8 cellular contexts compared by ENCODE assay signal in the genomic region with DNA sequence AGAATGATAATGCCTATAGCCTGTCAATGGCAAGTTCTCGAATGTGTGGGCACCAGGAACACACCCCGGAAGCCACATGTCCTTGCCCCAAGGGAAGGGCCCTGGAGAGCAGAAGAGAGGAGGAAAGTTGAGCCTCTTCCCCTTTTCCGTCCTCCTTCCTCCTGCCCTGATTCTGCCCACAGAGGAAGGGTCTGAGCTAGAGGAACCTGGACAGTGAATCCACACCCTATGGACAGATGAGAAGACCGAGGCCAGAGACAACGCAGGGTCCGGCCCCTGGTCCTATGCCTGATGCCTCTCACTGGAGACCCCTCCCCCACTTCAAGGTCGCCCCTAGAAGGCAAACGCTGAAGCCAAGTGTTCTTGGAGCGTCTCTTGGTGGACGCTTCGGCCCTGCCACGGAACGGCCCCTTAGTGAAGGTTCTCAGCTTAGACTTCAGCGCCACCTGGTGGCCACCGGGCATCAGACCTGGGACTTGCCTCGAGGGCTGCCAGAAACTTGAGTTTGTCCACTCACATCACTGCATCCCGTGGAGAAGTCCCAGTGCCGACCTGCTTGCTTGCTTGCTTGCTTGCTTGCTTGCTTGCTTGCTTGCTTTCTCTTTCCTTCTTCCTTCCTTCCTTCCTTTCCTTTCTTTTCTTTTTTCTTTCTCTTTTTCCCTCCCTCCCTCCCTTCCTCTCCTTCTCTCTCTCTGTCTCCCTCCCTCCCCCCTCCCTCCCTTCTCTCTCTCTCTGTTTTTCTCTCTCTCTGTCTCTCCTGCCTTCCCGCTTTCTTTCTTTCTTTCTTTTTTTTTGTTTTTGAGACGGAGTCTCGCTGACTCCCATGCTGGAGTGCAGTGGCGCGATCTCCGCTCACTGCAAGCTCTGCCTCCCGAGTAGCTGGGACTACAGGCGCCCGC. TPM values are rescaled to one million over a fixed set of nuclear protein-coding genes. Genes with fewer than 3 reads are reported as not detected.
DNase-seq lines count a peak whose midpoint lies in the region; ATAC-seq and TF ChIP-seq lines count a peak whose summit lies in the region.

No MANE protein-coding gene starts in this region.

- peaks cover 0 to 5% of the 10 kb centered on the region in 2 experiments for H3K27me3 ChIP-seq in mesenchymal stem cell (ENCODE audit: control insufficient read depth in 1 of 2, insufficient read depth in 1 of 2, low read length in 2 of 2)

- H2BK15ac ChIP-seq in mesenchymal stem cell (ENCODE audit: low read depth, poor library complexity, severe bottlenecking), result no peak overlapping the region

- H3K4me2 ChIP-seq in mesenchymal stem cell (ENCODE audit: low read length, poor library complexity, severe bottlenecking), result no peak overlapping the region

- no peak overlapping the region for H3K4me3 ChIP-seq in GM12865 (ENCODE audit: low read depth, low read length)
- no peak overlapping the region for H3K4me3 ChIP-seq in mesenchymal stem cell (ENCODE audit: insufficient read depth in 1 of 2, low read depth in 1 of 2, low read length in 2 of 2)

- 30% methylated on average over 19 of the region's 27 CpGs for WGBS in mesenchymal stem cell

- CTCF ChIA-PET in activated CD8-positive, alpha-beta T cell treated with anti-CD3 and anti-CD28 coated beads, Interleukin-2, amount 10 ng/mL, durations not matched to agents 7 days and 5 days (lab: Charles Lee), result interaction anchor here (0.6 to 10.4 kb wide), 12 partner anchors 11 to 278 kb away, joined by 3 to 73 read pairs (median 3); partner anchors contain the start of gene UBE2G1

- H2BK120ac ChIP-seq in mesenchymal stem cell (ENCODE audit: low read depth, low read length), result no peak overlapping the region

- peak; percentile 99 for ATAC-seq in activated CD8-positive, alpha-beta T cell treated with anti-CD3 and anti-CD28 coated beads, Interleukin-2, amount 10 ng/mL, durations not matched to agents 7 days and 5 days
- ATAC-seq in GM18502 (IDR thresholded peaks at IDR 0.05; ENCODE audit: poor library complexity, unreplicated experiment), result no peak

- H4K91ac ChIP-seq in mesenchymal stem cell (ENCODE audit: low read length), result no peak overlapping the region

- H3K18ac ChIP-seq in mesenchymal stem cell (ENCODE audit: low read depth in 1 of 2, low read length in 2 of 2), result no peak overlapping the region

- H3K27ac ChIP-seq in mesenchymal stem cell (ENCODE audit: low read length, poor library complexity, severe bottlenecking), result no peak overlapping the region

- no peak overlapping the region for H3K23ac ChIP-seq in mesenchymal stem cell (ENCODE audit: low read length in 2 of 2)

- H3K9me3 ChIP-seq in mesenchymal stem cell (ENCODE audit: control insufficient read depth, low read length), result no peaks in the 10 kb centered on the region

- no peak overlapping the region for H2BK12ac ChIP-seq in mesenchymal stem cell (ENCODE audit: low read length in 2 of 2)

- H2AFZ ChIP-seq in mesenchymal stem cell (ENCODE audit: low read depth, low read length), result no peak overlapping the region

- peak overlapping the region; percentile 48 for H4K8ac ChIP-seq in mesenchymal stem cell (ENCODE audit: low read length)

- peak; percentile 91 for TF ChIP-seq CTCF in GM12865 (IDR thresholded peaks at IDR 0.05; ENCODE audit: insufficient read depth, low read depth, low read length, missing control alignments)

- peak overlapping the region; percentile 39 for H3K9ac ChIP-seq in mesenchymal stem cell (ENCODE audit: low read length)

- no peaks in the 10 kb centered on the region for H3K27me3 Mint-ChIP-seq in activated CD8-positive, alpha-beta T cell treated with anti-CD3 and anti-CD28 coated beads, Interleukin-2, amount 10 ng/mL, durations not matched to agents 7 days and 5 days (ENCODE audit: low read depth)

- H3K14ac ChIP-seq in mesenchymal stem cell (ENCODE audit: low read length in 2 of 2), result no peak overlapping the region

- H3K27ac Mint-ChIP-seq in activated CD8-positive, alpha-beta T cell treated with anti-CD3 and anti-CD28 coated beads, Interleukin-2, amount 10 ng/mL, durations not matched to agents 7 days and 5 days, result no peak overlapping the region

- no peaks in the 10 kb centered on the region for H3K36me3 ChIP-seq in mesenchymal stem cell (ENCODE audit: control insufficient read depth in 1 of 2, insufficient read depth in 2 of 2, low read depth in 1 of 2, low read length in 2 of 2)

- H3K4me3 Mint-ChIP-seq in activated CD8-positive, alpha-beta T cell treated with anti-CD3 and anti-CD28 coated beads, Interleukin-2, amount 10 ng/mL, durations not matched to agents 7 days and 5 days, result peak overlapping the region; percentile 36

- no peaks in the 10 kb centered on the region for H3K4me1 ChIP-seq in mesenchymal stem cell (ENCODE audit: control insufficient read depth, insufficient read depth, low read depth, low read length)

- H2AK5ac ChIP-seq in mesenchymal stem cell (ENCODE audit: low read length, severe bottlenecking), result no peak overlapping the region

- no peaks in the 10 kb centered on the region for H3K36me3 Mint-ChIP-seq in activated CD8-positive, alpha-beta T cell treated with anti-CD3 and anti-CD28 coated beads, Interleukin-2, amount 10 ng/mL, durations not matched to agents 7 days and 5 days (ENCODE audit: low read depth)

- H3K79me1 ChIP-seq in mesenchymal stem cell (replicated peaks; ENCODE audit: low read length, poor library complexity, severe bottlenecking), result no peaks in the 10 kb centered on the region

- H3K9me3 Mint-ChIP-seq in activated CD8-positive, alpha-beta T cell treated with anti-CD3 and anti-CD28 coated beads, Interleukin-2, amount 10 ng/mL, durations not matched to agents 7 days and 5 days (ENCODE audit: insufficient read depth), result no peaks in the 10 kb centered on the region

- H3K4ac ChIP-seq in mesenchymal stem cell (ENCODE audit: low read depth in 1 of 2, low read length in 2 of 2), result no peak overlapping the region

- POLR2A ChIA-PET in activated CD8-positive, alpha-beta T cell treated with anti-CD3 and anti-CD28 coated beads, Interleukin-2, amount 10 ng/mL, durations not matched to agents 7 days and 5 days (lab: Charles Lee), result interaction anchor here (0.9 to 1.0 kb wide), 2 partner anchors 24 to 270 kb away, joined by 3 read pairs; no protein-coding TSS in a partner anchor

- DNase-seq in GM12865 (ENCODE audit: low read depth), result peak; percentile 96
- peak; percentile 78 for DNase-seq in HT1080 (ENCODE audit: low read depth)
- peak; percentile 86 for DNase-seq in NOMO-1 treated with DMSO at 0.1 percent for 48 hours (lab: John Stamatoyannopoulos, UW; ENCODE audit: unreplicated experiment)
- peak; percentile 93 for DNase-seq in activated CD8-positive, alpha-beta T cell treated with anti-CD3 and anti-CD28 coated beads, Interleukin-2, amount 10 ng/mL, durations not matched to agents 7 days and 5 days
- peak; percentile 93 for DNase-seq in effector CD4-positive, alpha-beta T cell
- DNase-seq in mesenchymal stem cell, result peak; percentile 85
- peak; percentile 69 for DNase-seq in stimulated activated CD8-positive, alpha-beta memory T cell treated with anti-CD3 and anti-CD28 coated beads, Interleukin-12 subunit alpha, Interleukin-12 subunit beta, amount 100 ng/mL, for 4 hours (ENCODE audit: low read depth)

- H3K4me1 Mint-ChIP-seq in activated CD8-positive, alpha-beta T cell treated with anti-CD3 and anti-CD28 coated beads, Interleukin-2, amount 10 ng/mL, durations not matched to agents 7 days and 5 days (ENCODE audit: low read depth), result peaks cover 8% of the 10 kb centered on the region

- no peak overlapping the region for H2BK5ac ChIP-seq in mesenchymal stem cell (ENCODE audit: low read depth, low read length, poor library complexity, severe bottlenecking)

RNA-seq across cellular contexts. Expression of gene SPNS3, which starts 20.6 kb away (rescaled TPM):
- 0.63 and 0.64 TPM in 2 replicates for total RNA-seq in HT1080 (2014; rRNA removed; shearing (Covaris generic))
- 2.2 and 2.5 TPM in 2 replicates for polyA plus RNA-seq in HT1080 (2015; cell fraction: cytosol; rRNA removed)
- 2.1 and 5.2 TPM in 2 replicates for polyA plus RNA-seq in HT1080 (2015; cell fraction: nucleus; rRNA removed)
- 10 to 100 TPM; 26.8 to 29.1 TPM for total RNA-seq in activated CD8-positive, alpha-beta T cell treated with anti-CD3 and anti-CD28 coated beads, Interleukin-2, amount 10 ng/mL, durations not matched to agents 7 days and 5 days
- polyA plus RNA-seq in mesenchymal stem cell (2013, experiment 1 of 2), result not detected
- not detected for polyA plus RNA-seq in mesenchymal stem cell (2013, experiment 2 of 2)

RNA-seq across cellular contexts. Expression of gene UBE2G1, which starts 46.7 kb away (rescaled TPM):
- total RNA-seq in HT1080 (2014; rRNA removed; shearing (Covaris generic)), result 59.7 and 80.2 TPM in 2 replicates
- 70.9 and 91.7 TPM in 2 replicates for polyA plus RNA-seq in HT1080 (2015; cell fraction: cytosol; rRNA removed)
- 47.3 and 55.5 TPM in 2 replicates for polyA plus RNA-seq in HT1080 (2015; cell fraction: nucleus; rRNA removed)
- 10 to 100 TPM; 69.1 TPM for total RNA-seq in activated CD8-positive, alpha-beta T cell treated with anti-CD3 and anti-CD28 coated beads, Interleukin-2, amount 10 ng/mL, durations not matched to agents 7 days and 5 days
- 63.6 TPM for polyA plus RNA-seq in mesenchymal stem cell (2013, experiment 1 of 2)
- polyA plus RNA-seq in mesenchymal stem cell (2013, experiment 2 of 2), result 69.4 TPM

Comparison
In these comparisons a context has a peak if more than half of its experiments do, and no peak if none do; other contexts are left out.
1. RNA of gene SPNS3, which starts 20.6 kb away (total RNA-seq): 26.8 to 29.1 TPM in activated CD8-positive, alpha-beta T cell treated with anti-CD3 and anti-CD28 coated beads, Interleukin-2, amount 10 ng/mL, durations not matched to agents 7 days and 5 days; 0.63 to 0.64 TPM in HT1080; every median in the first group is over 10 times any median in the second.
2. Peak in every context shown above with its lines, with median percentiles within 50 percentile points of each other: DNase-seq.